ENCODE assay signal across 16 cellular contexts in genomic region chr2:238754259-238754658, GRCh38.
DNase-seq lines count a peak whose midpoint lies in the region; ATAC-seq and TF ChIP-seq lines count a peak whose summit lies in the region.
"Had no signal": no experiment of that assay in that cellular context is flagged by ENCODE, and none has a peak within 500 bp of the region (broad histone marks: within the 10 kb centered on the region; RNA-seq: fewer than 3 reads in every experiment).

No MANE protein-coding gene starts in this region.

- CTCF ChIA-PET in Panc1 (lab: Charles Lee), result no interaction called here

- intact Hi-C loops in left ventricle myocardium inferior (cut with micrococcal nuclease) (no loop called here), left ventricle myocardium superior (cut with micrococcal nuclease) (no loop called here), Panc1 (cut with micrococcal nuclease; ENCODE audit: unreplicated experiment) (no loop called here)

- peaks cover 27% of the 10 kb centered on the region for H3K9me3 ChIP-seq in left ventricle myocardium inferior (replicated peaks)
- H3K9me3 ChIP-seq in Panc1 (ENCODE audit: control insufficient read depth, insufficient read depth, low read depth, low read length), result peaks cover 16% of the 10 kb centered on the region; the same call in 1 of the 2 replicates

- ATAC-seq in left ventricle myocardium superior, result no peak
- ATAC-seq in Panc1, result no peak

- no TSS peak for BruUV-seq in Panc1 (replicated peaks; lab: Mats Ljungman, UMichigan)

- H3K27ac ChIP-seq in left ventricle myocardium inferior (replicated peaks) (no peak overlapping the region), Panc1 (ENCODE audit: low read length) (no peak overlapping the region)
- H3K27ac ChIP-seq: right atrium auricular region had no signal

- DNase-seq in left ventricle myocardium inferior (no peak), left ventricle myocardium superior (no peak), Panc1 (ENCODE audit: low read depth, low spot score) (no peak), fibroblast of the aortic adventitia (ENCODE audit: low read depth) (no peak), kidney glomerular epithelial cell (lab: John Stamatoyannopoulos, UW) (no peak), DMS114 treated with DMSO at 0.1 percent for 48 hours (lab: John Stamatoyannopoulos, UW; ENCODE audit: unreplicated experiment) (no peak), NCI-H446 (lab: John Stamatoyannopoulos, UW) (no peak)
- DNase-seq in activated CD4-positive, CD25-positive, alpha-beta regulatory T cell (lab: John Stamatoyannopoulos, UW), result no peak
- DNase-seq: activated CD4-positive, CD25-positive, alpha-beta regulatory T cell treated with anti-CD3 and anti-CD28 coated beads, Interleukin-2, amount 50 U/mL, for 72 hours; activated naive CD4-positive, alpha-beta T cell treated with anti-CD3 and anti-CD28 coated beads, Interleukin-2, amount 10 ng/mL, durations not matched to agents 7 days and 5 days; Kasumi-1; NCI-H1694 treated with DMSO at 0.1 percent for 48 hours; NCI-H524; stimulated activated CD4-positive, alpha-beta T cell treated with anti-CD3 and anti-CD28 coated beads, Interleukin-2, amount 100 ng/mL, for 24 hours had no signal

- no peaks in the 10 kb centered on the region for H3K27me3 ChIP-seq in left ventricle myocardium inferior (ENCODE audit: low read depth)
- no peaks in the 10 kb centered on the region for H3K27me3 ChIP-seq in Panc1 (ENCODE audit: control insufficient read depth, insufficient read depth, low read length)
- H3K27me3 ChIP-seq: right atrium auricular region had no signal

- no peaks in the 10 kb centered on the region for H3K4me1 ChIP-seq in left ventricle myocardium inferior
- H3K4me1 ChIP-seq in Panc1 (ENCODE audit: control insufficient read depth, insufficient read depth, low read length), result no peaks in the 10 kb centered on the region
- H3K4me1 ChIP-seq: right atrium auricular region had no signal

- H3K36me3 ChIP-seq in left ventricle myocardium inferior, result no peaks in the 10 kb centered on the region
- H3K36me3 ChIP-seq in Panc1 (ENCODE audit: control insufficient read depth, insufficient read depth, low read length), result no peaks in the 10 kb centered on the region
- H3K36me3 ChIP-seq: right atrium auricular region had no signal

- TF ChIP-seq CTCF in left ventricle myocardium inferior (IDR thresholded peaks at IDR 0.05; ENCODE audit: borderline replicate concordance) (peak; percentile 26), Panc1 (IDR thresholded peaks at IDR 0.05) (peak; percentile 54), fibroblast of the aortic adventitia (IDR thresholded peaks at IDR 0.05; ENCODE audit: insufficient read depth, low read length) (peak; percentile 30)

- POLR2A ChIA-PET in Panc1 (lab: Charles Lee), result no interaction called here

- H3K4me3 ChIP-seq in left ventricle myocardium inferior (no peak overlapping the region), Panc1 (ENCODE audit: low read depth in 2 of 2, low read length in 2 of 2) (no peak overlapping the region), fibroblast of the aortic adventitia (ENCODE audit: low read depth, low read length) (no peak overlapping the region)
- H3K4me3 ChIP-seq: lung, right atrium auricular region had no signal

- in situ Hi-C loops in Panc1 (cut with HindIII; ENCODE audit: low pct_unique_long_range_greater_than_20kb, low sequenced_read_pairs), result no loop called here
